8 cellular contexts compared by ENCODE assay signal in genomic region chr1:43389326-43390313, GRCh38. TPM values are rescaled to one million over a fixed set of nuclear protein-coding genes. Genes with fewer than 3 reads are reported as not detected.
A peak's percentile ranks its signal among the peaks of the same experiment; 100 is the strongest.
DNase-seq lines count a peak whose midpoint lies in the region; ATAC-seq and TF ChIP-seq lines count a peak whose summit lies in the region.

TSS of gene MED8 (minus strand) at chr1:43389800. CDS start at chr1:43389764, 36 bp downstream.
TSS of gene SZT2 (plus strand) at chr1:43389899. CDS start at chr1:43389969, 70 bp downstream.

- DNase-seq in NCI-H1930 (lab: John Stamatoyannopoulos, UW) (peak; percentile 84 to 94), anterior cingulate cortex (lab: John Stamatoyannopoulos, UW) (peak; percentile 60 to 97 (median 92)), right atrium auricular region (ENCODE audit: low spot score) (peak; percentile 98), psoas muscle (peak; percentile 95 to 97)

- H3K27ac ChIP-seq in right atrium auricular region (peak within 1 kb of the TSS; percentile 84 to 85), psoas muscle (peak within 1 kb of the TSS; percentile 90), urinary bladder (ENCODE audit: low read depth) (peak within 1 kb of the TSS; percentile 83)

- peaks cover 0 to 27% of the 10 kb centered on the region in 2 donors for H3K4me1 ChIP-seq in right atrium auricular region
- peaks cover 29% of the 10 kb centered on the region for H3K4me1 ChIP-seq in psoas muscle
- no peaks in the 10 kb centered on the region for H3K4me1 ChIP-seq in urinary bladder (ENCODE audit: insufficient read depth)

- intact Hi-C loops in T-helper 2 cell treated with Interferon-gamma antibody and Interleukin-4, amounts not matched to agents 100 ng/mL and 5 ng/mL, for 36 hours (cut with micrococcal nuclease): loop anchor here (1.0 to 2.0 kb wide), 3 partner anchors 21 to 217 kb away; partner anchors contain the start of genes CDC20, CFAP57, EBNA1BP2 and ELOVL1
- intact Hi-C loops in psoas muscle (cut with DNase I): loop anchor here in 1 of 2 donors (10.0 kb wide), 1 partner anchor 165 kb away; no protein-coding TSS in a partner anchor

- peaks cover 30% of the 10 kb centered on the region for H3K36me3 ChIP-seq in right atrium auricular region
- peaks cover 19 to 50% of the 10 kb centered on the region in 2 donors for H3K36me3 ChIP-seq in psoas muscle (ENCODE audit: insufficient read depth in 1 of 2, low read depth in 1 of 2)
- peaks cover 3% of the 10 kb centered on the region for H3K36me3 ChIP-seq in urinary bladder (ENCODE audit: insufficient read depth)

- TF ChIP-seq CTCF in right atrium auricular region (IDR thresholded peaks at IDR 0.05) (no peak), psoas muscle (IDR thresholded peaks at IDR 0.05) (no peak)

- WGBS in psoas muscle, 3 donors: 0 to 1% (median 0%) methylated on average over 56 to 65 of the region's 65 CpGs
- WGBS in urinary bladder: under 1% methylated on average over 65 of the region's 65 CpGs

- no peaks in the 10 kb centered on the region for H3K9me3 ChIP-seq in right atrium auricular region
- H3K9me3 ChIP-seq in psoas muscle: no peaks in the 10 kb centered on the region

- peak within 1 kb of the TSS; percentile 62 to 91 for H3K4me3 ChIP-seq in right atrium auricular region
- peak within 1 kb of the TSS; percentile 91 for H3K4me3 ChIP-seq in psoas muscle
- H3K4me3 ChIP-seq in urinary bladder (ENCODE audit: low read depth, low read length): peak within 1 kb of the TSS; percentile 79

- ATAC-seq in GM18498 (IDR thresholded peaks at IDR 0.05; ENCODE audit: unreplicated experiment): peak; percentile 86
- peak; percentile 85 for ATAC-seq in HG02943 (IDR thresholded peaks at IDR 0.05; ENCODE audit: low read depth, unreplicated experiment)
- peak; percentile 99 to 100 (median 100) for ATAC-seq in psoas muscle

- H3K27me3 ChIP-seq in right atrium auricular region: no peaks in the 10 kb centered on the region
- H3K27me3 ChIP-seq in psoas muscle (ENCODE audit: insufficient read depth in 3 of 3, low read length in 2 of 3): no peaks in the 10 kb centered on the region

RNA-seq across cellular contexts. Expression of gene MED8, which starts in this region (rescaled TPM):
- total RNA-seq in T-helper 2 cell treated with Interferon-gamma antibody and Interleukin-4, amounts not matched to agents 100 ng/mL and 5 ng/mL, for 36 hours: 34.6 and 36.9 TPM in 2 replicates
- total RNA-seq in right atrium auricular region: 10 to 100 TPM; 18.8 to 21.3 TPM
- total RNA-seq in psoas muscle: 10 to 100 TPM; 15.4 to 18.2 (median 17.2) TPM
- 10 to 100 TPM; 22.3 to 44.5 (median 27.4) TPM for polyA plus RNA-seq in psoas muscle
- total RNA-seq in urinary bladder: 33.6 TPM
- polyA plus RNA-seq in urinary bladder: 31.5 TPM

RNA-seq across cellular contexts. Expression of gene SZT2, which starts in this region (rescaled TPM):
- 72.7 and 77.9 TPM in 2 replicates for total RNA-seq in T-helper 2 cell treated with Interferon-gamma antibody and Interleukin-4, amounts not matched to agents 100 ng/mL and 5 ng/mL, for 36 hours
- total RNA-seq in right atrium auricular region (10 to 100 TPM; 17.5 to 22.8 TPM), psoas muscle (10 to 100 TPM; 14.2 to 24.7 (median 19.9) TPM), urinary bladder (42.3 TPM)
- polyA plus RNA-seq in psoas muscle (10 to 100 TPM in 2 of 3 donors, 1 to 10 TPM in 1; 5.9 to 17.9 (median 10.3) TPM), urinary bladder (14.9 TPM)

Comparison
In these comparisons a context has a peak if more than half of its experiments do, and no peak if none do; other contexts are left out.
1. Peak in every context shown above with its lines: DNase-seq, ATAC-seq, H3K4me3 ChIP-seq and H3K27ac ChIP-seq.